ENCODE assay signal across 24 cellular contexts in the genomic region with DNA sequence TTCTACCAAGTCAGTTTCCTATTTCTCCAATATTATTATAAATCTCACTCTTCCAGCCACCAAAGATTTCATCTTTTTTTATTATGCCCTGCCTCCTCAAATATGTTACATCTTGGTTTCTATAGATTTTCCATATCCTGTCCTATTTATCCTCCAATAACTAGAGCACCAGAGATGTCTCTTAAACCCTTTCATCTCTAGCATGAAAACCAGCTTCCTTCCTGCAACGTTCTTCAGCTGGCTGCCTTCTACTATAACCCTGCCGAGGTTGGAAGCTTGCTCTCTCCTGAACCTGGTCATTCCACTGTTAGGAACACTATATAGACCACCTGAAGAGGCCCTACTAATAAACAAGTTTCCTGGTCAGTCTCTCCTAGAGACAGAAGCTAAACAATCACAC.
"Had no signal": no experiment of that assay in that cellular context is flagged by ENCODE, and none has a peak within 500 bp of the region (broad histone marks: within the 10 kb centered on the region; RNA-seq: fewer than 3 reads in every experiment).

No MANE protein-coding gene starts in this region.

- H3K27me3 Mint-ChIP-seq: central memory CD8-positive, alpha-beta T cell; dendritic cell treated with granulocyte-macrophage colony-stimulating factor and Interleukin-4, amounts not matched to agents 40 ng/mL and 50 ng/mL, for 4 days had no signal

- H3K4me1 ChIP-seq: parathyroid adenoma, right atrium auricular region had no signal

- H3K9me3 Mint-ChIP-seq: activated T-helper 1 cell treated with anti-CD3 and anti-CD28 coated beads, Interleukin-12 subunit alpha, Interleukin-12 subunit beta, Interleukin-2, Interleukin-4 antibody, amounts not matched to agents 30 ng/mL and 10 ng/mL and 1 ng/mL, durations not matched to agents 14 hours and 24 hours and 36 hours; central memory CD8-positive, alpha-beta T cell; endodermal cell; immature natural killer cell had no signal

- H3K4me3 ChIP-seq: right atrium auricular region, smooth muscle cell, thoracic aorta had no signal

- H3K36me3 ChIP-seq: right atrium auricular region, thoracic aorta had no signal

- H3K9me3 ChIP-seq: right atrium auricular region, thoracic aorta had no signal

- H3K27me3 ChIP-seq: right atrium auricular region had no signal

- H3K4me3 Mint-ChIP-seq: activated T-helper 1 cell treated with anti-CD3 and anti-CD28 coated beads, Interleukin-12 subunit alpha, Interleukin-12 subunit beta, Interleukin-2, Interleukin-4 antibody, amounts not matched to agents 30 ng/mL and 10 ng/mL and 1 ng/mL, durations not matched to agents 14 hours and 24 hours and 36 hours; central memory CD8-positive, alpha-beta T cell; dendritic cell treated with granulocyte-macrophage colony-stimulating factor and Interleukin-4, amounts not matched to agents 40 ng/mL and 50 ng/mL, for 4 days; endodermal cell; immature natural killer cell had no signal

- H3K27ac ChIP-seq: parathyroid adenoma, right atrium auricular region, thoracic aorta had no signal

- H3K27ac Mint-ChIP-seq: activated T-helper 1 cell treated with anti-CD3 and anti-CD28 coated beads, Interleukin-12 subunit alpha, Interleukin-12 subunit beta, Interleukin-2, Interleukin-4 antibody, amounts not matched to agents 30 ng/mL and 10 ng/mL and 1 ng/mL, durations not matched to agents 14 hours and 24 hours and 36 hours; dendritic cell treated with granulocyte-macrophage colony-stimulating factor and Interleukin-4, amounts not matched to agents 40 ng/mL and 50 ng/mL, for 4 days; endodermal cell had no signal

- ATAC-seq: esophagus mucosa, left colon had no signal

- DNase-seq: activated CD4-positive, alpha-beta T cell treated with anti-CD3 and anti-CD28 coated beads for 4 hours; activated CD4-positive, alpha-beta T cell treated with anti-CD3 and anti-CD28 coated beads, Interleukin-2, amount 50 U/mL, for 4 hours; activated gamma-delta T cell; activated naive CD4-positive, alpha-beta T cell treated with anti-CD3 and anti-CD28 coated beads, Interleukin-2, amount 50 U/mL, for 16 hours; activated T-cell treated with anti-CD3 and anti-CD28 coated beads for 4 hours; endodermal cell; foreskin fibroblast; head of caudate nucleus; hypothalamus; immature natural killer cell; kidney; left colon; mammary epithelial cell; stimulated activated CD4-positive, alpha-beta T cell treated with anti-CD3 and anti-CD28 coated beads, Interleukin-2, amount 100 ng/mL, for 24 hours; stimulated activated naive CD4-positive, alpha-beta T cell treated with Interleukin-2 at 50 U/mL for 16 hours; trophoblast cell had no signal
